ENCODE assay signal across 8 cellular contexts in the genomic region with DNA sequence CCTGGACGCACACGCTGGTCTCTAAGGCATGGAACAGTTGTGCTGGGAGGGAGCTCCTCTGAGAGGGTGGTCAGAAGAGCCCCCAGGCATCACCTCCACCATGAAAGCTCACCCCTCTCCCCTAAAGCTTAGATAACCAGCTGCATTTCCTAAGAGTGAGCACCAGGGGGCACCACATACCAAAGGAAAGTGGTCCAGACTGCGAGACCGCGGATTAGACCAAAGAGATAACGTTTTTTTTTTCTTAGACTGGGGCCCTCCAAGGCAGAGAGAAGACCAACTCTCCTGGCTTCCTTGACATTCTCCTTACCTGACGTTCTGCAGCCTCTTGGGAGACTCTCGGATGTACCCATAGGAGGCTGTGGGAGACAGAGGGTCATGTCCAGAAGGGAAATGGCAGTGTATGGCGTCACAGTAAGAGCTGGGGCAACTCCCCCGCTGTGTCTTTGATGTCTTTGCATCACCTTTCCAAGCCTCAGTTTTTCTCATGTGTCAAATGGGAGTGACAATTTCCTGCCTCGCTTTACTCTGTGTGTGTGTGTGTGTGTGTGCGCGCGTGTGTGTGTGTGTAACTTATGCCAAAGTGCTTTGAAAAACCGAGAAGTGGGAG. TPM values are rescaled to one million over a fixed set of nuclear protein-coding genes. Genes with fewer than 3 reads are reported as not detected.
DNase-seq lines count a peak whose midpoint lies in the region; ATAC-seq lines count a peak whose summit lies in the region.

No MANE protein-coding gene starts in this region.

- H3K4me1 ChIP-seq in endocrine pancreas (ENCODE audit: control insufficient read depth, insufficient read depth, low read length) (no peaks in the 10 kb centered on the region), mucosa of rectum (ENCODE audit: control insufficient read depth in 2 of 2, insufficient read depth in 2 of 2, low read length in 2 of 2) (peaks cover 8 to 15% of the 10 kb centered on the region in 2 donors)

- H3K9me3 ChIP-seq in endocrine pancreas (ENCODE audit: control insufficient read depth, low read length) (no peaks in the 10 kb centered on the region), mucosa of rectum (ENCODE audit: control insufficient read depth in 2 of 2, low read length in 2 of 2) (no peaks in the 10 kb centered on the region)

- DNase-seq in AML-193 (lab: John Stamatoyannopoulos, UW) (peak; percentile 43 to 44), H4 (ENCODE audit: low spot score) (peak; percentile 59), NCI-H82 treated with DMSO at 0.1 percent for 48 hours (lab: John Stamatoyannopoulos, UW; ENCODE audit: unreplicated experiment) (peak; percentile 80)
- peak; percentile 88 for DNase-seq in activated CD8-positive, alpha-beta memory T cell treated with anti-CD3 and anti-CD28 coated beads for 24 hours
- DNase-seq in stimulated activated CD8-positive, alpha-beta memory T cell treated with anti-CD3 and anti-CD28 coated beads, Interleukin-7, amount 100 ng/mL, for 1 hour (ENCODE audit: low read depth in 2 of 2) = peak; percentile 52 to 62

- H3K27me3 ChIP-seq in endocrine pancreas (ENCODE audit: control insufficient read depth, insufficient read depth, low read length) (no peaks in the 10 kb centered on the region), mucosa of rectum (ENCODE audit: control insufficient read depth in 2 of 2, insufficient read depth in 2 of 2, low read length in 2 of 2) (no peaks in the 10 kb centered on the region)

- no peak overlapping the region for H3K4me3 ChIP-seq in endocrine pancreas (ENCODE audit: control insufficient read depth, insufficient read depth, low read length)
- H3K4me3 ChIP-seq in mucosa of rectum (ENCODE audit: low read length in 2 of 2) = peak overlapping the region; percentile 12 to 48

- H3K27ac ChIP-seq in mucosa of rectum (ENCODE audit: low read depth in 2 of 2, low read length in 2 of 2) = no peak overlapping the region

- H3K36me3 ChIP-seq in endocrine pancreas (ENCODE audit: control insufficient read depth, insufficient read depth, low read length) = no peaks in the 10 kb centered on the region
- H3K36me3 ChIP-seq in mucosa of rectum (ENCODE audit: control insufficient read depth in 2 of 2, insufficient read depth in 2 of 2, low read length in 2 of 2) = no peaks in the 10 kb centered on the region

- H3K9ac ChIP-seq in endocrine pancreas (ENCODE audit: control insufficient read depth, insufficient read depth, low read length) (peak overlapping the region; percentile 50), mucosa of rectum (ENCODE audit: low read depth in 1 of 2, low read length in 2 of 2) (no peak overlapping the region)

- no peak for ATAC-seq in HG03097 (IDR thresholded peaks at IDR 0.05; ENCODE audit: low FRiP score, unreplicated experiment)

RNA-seq across cellular contexts. Expression of a gene that starts 12.3 kb away (rescaled TPM):
- 0.21 and 0.90 TPM in 2 replicates for total RNA-seq in H4 (2014; rRNA removed; shearing (Covaris generic))

RNA-seq across cellular contexts. Expression of a gene that starts 56.5 kb away (rescaled TPM):
- total RNA-seq in H4 (2014; rRNA removed; shearing (Covaris generic)) = 0.85 and 1.2 TPM in 2 replicates
